Comparison of ENCODE assay signal across 2 cellular contexts in genomic region chr1:197016751-197017150, GRCh38.
TF ChIP-seq lines count a peak whose summit lies in the region.

No MANE protein-coding gene starts in this region.

TF ChIP-seq in HCT116, 20 proteins besides CTCF, POLR2A, EP300 and RAD21:
- TF ChIP-seq CBX3 (IDR thresholded peaks at IDR 0.05; ENCODE audit: low read depth) (no peak), EZH2 (IDR thresholded peaks at IDR 0.05) (no peak), REST (IDR thresholded peaks at IDR 0.05; ENCODE audit: low read depth) (no peak), SP1 (IDR thresholded peaks at IDR 0.05; ENCODE audit: low read depth) (no peak), TCF7L2 (IDR thresholded peaks at IDR 0.05; ENCODE audit: borderline replicate concordance, extremely low read depth, insufficient read depth, insufficient read length) (no peak), ELF1 (IDR thresholded peaks at IDR 0.05; ENCODE audit: borderline replicate concordance, low read depth) (no peak), YY1 (IDR thresholded peaks at IDR 0.05; ENCODE audit: extremely low read depth, insufficient replicate concordance, low read depth, low read length) (no peak), ATF3 (IDR thresholded peaks at IDR 0.05) (no peak), FOSL1 (IDR thresholded peaks at IDR 0.05; ENCODE audit: low read depth) (no peak), CEBPB (IDR thresholded peaks at IDR 0.05; ENCODE audit: low read depth) (no peak), SIN3A (IDR thresholded peaks at IDR 0.05; ENCODE audit: low read depth) (no peak), EGR1 (IDR thresholded peaks at IDR 0.05; ENCODE audit: low read depth) (no peak), JUND (IDR thresholded peaks at IDR 0.05) (no peak), ZBTB33 (IDR thresholded peaks at IDR 0.05; ENCODE audit: extremely low read depth, insufficient replicate concordance, low read length) (no peak), ZFX (IDR thresholded peaks at IDR 0.05) (no peak), MAX (IDR thresholded peaks at IDR 0.05) (no peak), POLR2AphosphoS5 (IDR thresholded peaks at IDR 0.05; ENCODE audit: low read depth, low read length) (no peak), SRF (IDR thresholded peaks at IDR 0.05; ENCODE audit: low read depth) (no peak), ZNF274 (IDR thresholded peaks at IDR 0.05; ENCODE audit: low read depth, low read length) (no peak), EZH2phosphoT487 (IDR thresholded peaks at IDR 0.05; ENCODE audit: borderline replicate concordance) (no peak)

TF ChIP-seq in H1, 55 proteins besides CTCF, POLR2A, EP300 and RAD21:
- TF ChIP-seq SP1 (IDR thresholded peaks at IDR 0.05; ENCODE audit: low read depth, low read length) (no peak), GTF2F1 (IDR thresholded peaks at IDR 0.05; ENCODE audit: borderline replicate concordance, low read depth, low read length) (no peak), E2F6 (IDR thresholded peaks at IDR 0.05) (no peak), RBBP5 (IDR thresholded peaks at IDR 0.05; ENCODE audit: borderline replicate concordance, low read depth, low read length) (no peak), EGR1 (IDR thresholded peaks at IDR 0.05; ENCODE audit: borderline replicate concordance, low read depth, low read length) (no peak), SAP30 (IDR thresholded peaks at IDR 0.05; ENCODE audit: insufficient read depth, insufficient replicate concordance, low read length) (no peak)
